1 cellular context compared by ENCODE assay signal in the genomic region with DNA sequence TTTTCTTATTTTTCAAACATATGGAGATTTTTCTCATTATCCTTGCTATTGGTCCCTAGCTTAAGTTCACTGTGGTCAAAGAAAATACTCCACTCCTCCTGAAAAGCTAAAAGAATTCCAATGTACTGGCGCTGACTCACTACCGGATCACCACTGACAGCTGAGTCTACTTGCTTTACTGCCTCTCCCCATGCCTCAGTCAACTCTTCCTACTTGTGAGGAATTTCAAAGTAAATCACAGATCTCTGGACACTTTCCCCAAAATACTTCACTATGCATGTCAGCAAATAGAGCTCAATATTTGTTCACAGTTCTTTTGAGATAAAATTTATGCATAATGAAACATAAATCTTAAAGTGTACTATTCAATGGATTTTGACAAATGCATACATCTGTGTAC.
TF ChIP-seq lines count a peak whose summit lies in the region.

No MANE protein-coding gene starts in this region.

TF ChIP-seq in IMR-90, 13 proteins besides CTCF, POLR2A, EP300 and RAD21:
- TF ChIP-seq NFE2L2 (IDR thresholded peaks at IDR 0.05; ENCODE audit: low read depth, low read length) (no peak), FOS (IDR thresholded peaks at IDR 0.05; ENCODE audit: low read depth, low read length) (peak; percentile 76), MAFK (IDR thresholded peaks at IDR 0.05; ENCODE audit: low read depth, low read length) (0 out of 2 replicates have a peak, but pooled peaks have one; percentile 19), MXI1 (IDR thresholded peaks at IDR 0.05; ENCODE audit: borderline replicate concordance, low read depth, low read length) (peak; percentile 58; the same call in 1 of the 2 replicates)
